21 cellular contexts compared by ENCODE assay signal in genomic region chr6:7535498-7535897, GRCh38. TPM values are rescaled to one million over a fixed set of nuclear protein-coding genes. Genes with fewer than 3 reads are reported as not detected.
A peak's percentile ranks its signal among the peaks of the same experiment; 100 is the strongest.
DNase-seq lines count a peak whose midpoint lies in the region; ATAC-seq and TF ChIP-seq lines count a peak whose summit lies in the region.
"Had no signal": no experiment of that assay in that cellular context is flagged by ENCODE, and none has a peak within 500 bp of the region (broad histone marks: within the 10 kb centered on the region; RNA-seq: fewer than 3 reads in every experiment).

No MANE protein-coding gene starts in this region.

- no peak overlapping the region for H2BK120ac ChIP-seq in trophoblast cell (ENCODE audit: insufficient read depth, low read length, poor library complexity)

- H4K8ac ChIP-seq in trophoblast cell (ENCODE audit: low read depth, low read length) = no peak overlapping the region

- CTCF ChIA-PET in PC-3 (lab: Charles Lee) = no interaction called here

- peaks cover 20% of the 10 kb centered on the region for H3K4me1 ChIP-seq in PC-3 (ENCODE audit: insufficient read depth, low read length)
- peaks cover 3 to 4% of the 10 kb centered on the region in 2 experiments for H3K4me1 ChIP-seq in trophoblast cell (ENCODE audit: control insufficient read depth in 1 of 2, insufficient read depth in 2 of 2, low read length in 2 of 2)
- H3K4me1 ChIP-seq in tibial nerve = peaks cover 0 to under 1% (median 0%) of the 10 kb centered on the region in 4 donors

- H3K4ac ChIP-seq in trophoblast cell (ENCODE audit: low read depth, low read length) = no peak overlapping the region

- no peak overlapping the region for H3K4me2 ChIP-seq in PC-3 (ENCODE audit: low read length)
- H3K4me2 ChIP-seq in trophoblast cell (ENCODE audit: low read length) = no peak overlapping the region
- H3K4me2 ChIP-seq: BLaER1, KMS-11 had no signal

- peaks cover 5% of the 10 kb centered on the region for H3K79me1 ChIP-seq in trophoblast cell (ENCODE audit: low read length)

- no peak overlapping the region for H3K14ac ChIP-seq in trophoblast cell (ENCODE audit: low read length)

- H3K79me2 ChIP-seq in PC-3 (ENCODE audit: low read length) (no peaks in the 10 kb centered on the region), trophoblast cell (ENCODE audit: control insufficient read depth, insufficient read depth, low read length, poor library complexity) (no peaks in the 10 kb centered on the region)

- no peak overlapping the region for H2AK5ac ChIP-seq in trophoblast cell (ENCODE audit: low read length)

- TF ChIP-seq CTCF in PC-3 (conservative IDR thresholded peaks at IDR 0.05; ENCODE audit: low read depth, low read length) = no peak
- TF ChIP-seq CTCF in fibroblast of mammary gland (conservative IDR thresholded peaks at IDR 0.05; ENCODE audit: control insufficient read depth, insufficient read depth, low read depth, low read length) = no peak
- TF ChIP-seq CTCF in tibial nerve (IDR thresholded peaks at IDR 0.05) = no peak

- no peak overlapping the region for H3K23ac ChIP-seq in trophoblast cell (ENCODE audit: low read length)

- H3K9me3 ChIP-seq in PC-3 (ENCODE audit: low read length) (no peaks in the 10 kb centered on the region), trophoblast cell (ENCODE audit: insufficient read depth, low read depth, low read length) (no peaks in the 10 kb centered on the region), tibial nerve (no peaks in the 10 kb centered on the region)
- H3K9me3 ChIP-seq: BLaER1 had no signal

- no peak overlapping the region for H2AFZ ChIP-seq in PC-3 (ENCODE audit: low read length)
- H2AFZ ChIP-seq in trophoblast cell (ENCODE audit: insufficient read depth, low read length, poor library complexity) = no peak overlapping the region

- H4K91ac ChIP-seq in trophoblast cell (ENCODE audit: low read depth, low read length) = no peak overlapping the region

- H3K27ac ChIP-seq in PC-3 (ENCODE audit: low read length) (no peak overlapping the region), trophoblast cell (ENCODE audit: low read depth, low read length) (no peak overlapping the region), tibial nerve (no peak overlapping the region)
- H3K27ac ChIP-seq: BLaER1, KMS-11, skin epidermis had no signal

- H2BK5ac ChIP-seq in trophoblast cell (ENCODE audit: low read depth, low read length, poor library complexity) = no peak overlapping the region

- no peak for ATAC-seq in PC-3
- ATAC-seq in HG03135 (IDR thresholded peaks at IDR 0.05; ENCODE audit: unreplicated experiment) = no peak
- ATAC-seq in GM18519 (IDR thresholded peaks at IDR 0.05; ENCODE audit: low FRiP score, unreplicated experiment) = no peak
- ATAC-seq: naive thymus-derived CD4-positive, alpha-beta T cell had no signal

- no peak overlapping the region for H3K18ac ChIP-seq in trophoblast cell (ENCODE audit: low read length)

- POLR2A ChIA-PET in PC-3 (lab: Charles Lee; ENCODE audit: unreplicated experiment) = interaction anchor here (0.7 kb wide), 1 partner anchor 23 kb away, joined by 3 read pairs; no protein-coding TSS in a partner anchor

- TF ChIP-seq EP300 in tibial nerve (IDR thresholded peaks at IDR 0.05) = no peak

- H3K27me3 ChIP-seq in PC-3 (ENCODE audit: low read length) (no peaks in the 10 kb centered on the region), trophoblast cell (ENCODE audit: insufficient read depth, low read length) (no peaks in the 10 kb centered on the region), tibial nerve (peaks cover 0 to 79% of the 10 kb centered on the region in 2 donors)

- no peak overlapping the region for H4K12ac ChIP-seq in trophoblast cell (ENCODE audit: low read depth, low read length)

- intact Hi-C loops in PC-3 (cut with micrococcal nuclease) = no loop called here

- TF ChIP-seq POLR2A in tibial nerve (IDR thresholded peaks at IDR 0.05) = no peak

- no peaks in the 10 kb centered on the region for H3F3A ChIP-seq in PC-3 (ENCODE audit: low read length, unreplicated experiment)

- peak; percentile 72 for DNase-seq in EL
- DNase-seq in PC-3 = peak; percentile 45
- DNase-seq in fibroblast of mammary gland (ENCODE audit: low read depth) = peak; percentile 54
- peak; percentile 6 to 84 for DNase-seq in trophoblast cell
- DNase-seq in activated naive CD4-positive, alpha-beta T cell treated with anti-CD3 and anti-CD28 coated beads, Interleukin-2, amount 50 U/mL, for 16 hours = no peak
- DNase-seq in tibial nerve (ENCODE audit: low spot score in 2 of 2) = no peak
- DNase-seq: activated naive CD4-positive, alpha-beta T cell treated with Interleukin-2 at 50 U/mL for 16 hours; activated T-cell treated with anti-CD3 and anti-CD28 coated beads for 4 hours; dermis blood vessel endothelial cell; glutamatergic neuron; naive thymus-derived CD4-positive, alpha-beta T cell; NCI-H1105 treated with DMSO at 0.1 percent for 48 hours; NCI-H526; SHP77; stimulated activated CD4-positive, alpha-beta T cell treated with anti-CD3 and anti-CD28 coated beads, Interleukin-4, amount 100 ng/mL, for 1 hour had no signal

- H3K36me3 ChIP-seq in PC-3 (ENCODE audit: low read depth, low read length) = no peaks in the 10 kb centered on the region
- H3K36me3 ChIP-seq in trophoblast cell (ENCODE audit: control insufficient read depth in 1 of 2, insufficient read depth in 2 of 2, low read length in 2 of 2) = no peaks in the 10 kb centered on the region
- no peaks in the 10 kb centered on the region for H3K36me3 ChIP-seq in tibial nerve
- H3K36me3 ChIP-seq: BLaER1 had no signal

- WGBS in trophoblast cell (ENCODE audit: extremely low coverage, insufficient coverage, insufficient read length) = no CpG with 5 or more reads among the region's 5 CpGs
- 84 to 87% methylated on average over 5 of the region's 5 CpGs for WGBS in tibial nerve, 2 donors

- BruUV-seq in PC-3 (replicated peaks; lab: Mats Ljungman, UMichigan) = no TSS peak

- no peaks in the 10 kb centered on the region for H3K9me2 ChIP-seq in PC-3 (replicated peaks; ENCODE audit: low read length)

- no peak overlapping the region for H3K4me3 ChIP-seq in PC-3 (ENCODE audit: low read length)
- H3K4me3 ChIP-seq in fibroblast of mammary gland (ENCODE audit: control insufficient read depth, low read depth, low read length) = no peak overlapping the region
- no peak overlapping the region for H3K4me3 ChIP-seq in trophoblast cell (ENCODE audit: low read depth, low read length)
- H3K4me3 ChIP-seq in tibial nerve = no peak overlapping the region
- H3K4me3 ChIP-seq: BLaER1, lung, skin epidermis had no signal

- H2BK12ac ChIP-seq in trophoblast cell (ENCODE audit: low read length) = no peak overlapping the region

- H4K20me1 ChIP-seq in PC-3 (ENCODE audit: low read length) = no peaks in the 10 kb centered on the region

- H3K9ac ChIP-seq in PC-3 (ENCODE audit: low read length) (no peak overlapping the region), trophoblast cell (ENCODE audit: low read length) (no peak overlapping the region)
- H3K9ac ChIP-seq: BLaER1, KMS-11 had no signal

RNA-seq across cellular contexts. Expression of gene DSP, which starts 6.0 kb away (rescaled TPM):
- total RNA-seq in PC-3 (2014; rRNA removed) (54.7 and 71.6 TPM in 2 replicates), tibial nerve (1 to 10 TPM; 3.5 to 6.0 (median 4.7) TPM)
- polyA plus RNA-seq in trophoblast cell (2013) = 170 and 176 TPM in 2 replicates

RNA-seq across cellular contexts. Expression of gene SNRNP48, which starts 54.5 kb away (rescaled TPM):
- total RNA-seq in PC-3 (2014; rRNA removed) = 7.0 and 7.7 TPM in 2 replicates
- 11.8 and 12.3 TPM in 2 replicates for polyA plus RNA-seq in trophoblast cell (2013)
- 10 to 100 TPM in 2 of 4 donors, 1 to 10 TPM in 2; 7.8 to 15.7 (median 11.8) TPM for total RNA-seq in tibial nerve

Comparison
In these comparisons a context has a peak if more than half of its experiments do, and no peak if none do; other contexts are left out.
1. DNase-seq: peak in EL (single experiment), PC-3 (single experiment), fibroblast of mammary gland (single experiment) and trophoblast cell (2 of 2); none in activated naive CD4-positive, alpha-beta T cell treated with anti-CD3 and anti-CD28 coated beads, Interleukin-2, amount 50 U/mL, for 16 hours (single experiment) and tibial nerve (0 of 2).